In the genomic region with DNA sequence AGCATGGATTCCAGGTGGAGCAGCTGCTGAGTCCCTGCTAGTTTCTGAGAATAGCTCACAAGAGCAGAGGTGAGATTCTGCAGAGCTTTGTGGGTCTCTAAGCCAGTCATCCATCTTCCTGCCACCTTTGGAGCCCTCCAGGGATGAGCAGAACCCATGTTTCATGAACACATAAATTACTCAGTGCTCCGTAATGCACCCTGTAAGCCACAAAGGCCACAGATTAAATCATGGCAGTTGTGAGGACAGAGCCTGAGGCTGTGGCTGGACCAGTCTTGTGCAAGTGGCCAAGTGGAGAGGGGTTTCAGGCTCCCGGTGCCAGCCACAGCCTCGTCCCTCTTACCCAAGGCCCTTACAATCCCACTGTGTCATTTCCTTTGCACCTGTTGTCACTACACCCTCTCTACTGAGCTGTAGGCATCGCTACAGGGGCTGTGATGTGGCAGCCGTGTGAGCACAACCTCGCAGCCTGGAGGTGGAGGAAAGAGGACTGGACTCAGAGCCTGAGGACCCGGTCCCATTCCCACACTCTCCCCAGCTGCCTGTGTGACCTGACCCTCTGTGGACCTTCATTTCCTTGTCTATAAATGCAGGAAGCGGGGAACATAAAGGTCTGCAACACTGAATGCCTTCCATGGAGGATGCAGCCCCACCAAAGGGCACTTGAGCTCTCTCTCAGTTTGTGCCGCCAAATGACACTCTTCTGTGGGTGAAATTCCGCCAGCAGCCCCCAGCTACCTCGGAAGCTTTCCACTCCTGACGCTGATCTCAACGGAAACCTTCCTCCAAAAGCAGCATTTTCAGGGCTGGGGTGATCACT, we compare ENCODE assay signal across 32 cellular contexts.
A peak's percentile ranks its signal among the peaks of the same experiment; 100 is the strongest.
DNase-seq lines count a peak whose midpoint lies in the region; ATAC-seq and TF ChIP-seq lines count a peak whose summit lies in the region.
"Had no signal": no experiment of that assay in that cellular context is flagged by ENCODE, and none has a peak within 500 bp of the region (broad histone marks: within the 10 kb centered on the region; RNA-seq: fewer than 3 reads in every experiment).

No MANE protein-coding gene starts in this region.

- H3K36me3 ChIP-seq in DND-41 (ENCODE audit: insufficient read depth, low read length) (no peaks in the 10 kb centered on the region), GM23248 (ENCODE audit: low read depth) (no peaks in the 10 kb centered on the region)
- H3K36me3 ChIP-seq in naive thymus-derived CD4-positive, alpha-beta T cell (ENCODE audit: control insufficient read depth in 2 of 3, insufficient read depth in 3 of 3, low read length in 3 of 3), result no peaks in the 10 kb centered on the region
- H3K36me3 ChIP-seq: Peyer's patch, prostate gland, tibial artery had no signal

- H3K4me3 ChIP-seq in DND-41 (ENCODE audit: low read depth in 1 of 2, low read length in 2 of 2) (no peak overlapping the region), GM23248 (no peak overlapping the region)
- no peak overlapping the region for H3K4me3 ChIP-seq in naive thymus-derived CD4-positive, alpha-beta T cell (ENCODE audit: low read length)
- H3K4me3 ChIP-seq: Peyer's patch, prostate gland, SJCRH30, tibial artery had no signal

- no peak overlapping the region for H3K27ac Mint-ChIP-seq in natural killer cell treated with Interleukin-12 subunit alpha and Interleukin-12 subunit beta and Interleukin-15 and Interleukin-18, amount 100 ng/mL, for 72 hours
- no peak overlapping the region for H3K27ac Mint-ChIP-seq in naive thymus-derived CD4-positive, alpha-beta T cell
- H3K27ac Mint-ChIP-seq: activated naive CD8-positive, alpha-beta T cell; B cell; CD8-positive, alpha-beta memory T cell had no signal

- no peaks in the 10 kb centered on the region for H3K9me3 ChIP-seq in DND-41 (ENCODE audit: insufficient read depth, low read length, severe bottlenecking)
- H3K9me3 ChIP-seq in GM23248 (ENCODE audit: low read depth), result no peaks in the 10 kb centered on the region
- no peaks in the 10 kb centered on the region for H3K9me3 ChIP-seq in naive thymus-derived CD4-positive, alpha-beta T cell (ENCODE audit: control insufficient read depth in 2 of 3, low read length in 3 of 3)
- H3K9me3 ChIP-seq: prostate gland, SJCRH30 had no signal

- H3K9me3 Mint-ChIP-seq in natural killer cell treated with Interleukin-12 subunit alpha and Interleukin-12 subunit beta and Interleukin-15 and Interleukin-18, amount 100 ng/mL, for 72 hours, result no peaks in the 10 kb centered on the region
- H3K9me3 Mint-ChIP-seq in naive thymus-derived CD4-positive, alpha-beta T cell, result peaks cover 0 to 8% (median 2%) of the 10 kb centered on the region in 11 donors

- H3K27me3 Mint-ChIP-seq in natural killer cell treated with Interleukin-12 subunit alpha and Interleukin-12 subunit beta and Interleukin-15 and Interleukin-18, amount 100 ng/mL, for 72 hours, result no peaks in the 10 kb centered on the region
- peaks cover 0 to 7% (median 0%) of the 10 kb centered on the region in 5 donors for H3K27me3 Mint-ChIP-seq in naive thymus-derived CD4-positive, alpha-beta T cell
- H3K27me3 Mint-ChIP-seq: activated naive CD8-positive, alpha-beta T cell; B cell had no signal

- POLR2A ChIA-PET in naive thymus-derived CD4-positive, alpha-beta T cell (lab: Charles Lee), result no interaction called here

- intact Hi-C loops in naive thymus-derived CD4-positive, alpha-beta T cell (cut with micrococcal nuclease), result no loop called here

- ATAC-seq in DND-41 (ENCODE audit: insufficient read depth, low read depth) (peak; percentile 89), GM21619 (IDR thresholded peaks at IDR 0.05; ENCODE audit: unreplicated experiment) (no peak)
- peak; percentile 63 to 78 for ATAC-seq in natural killer cell treated with Interleukin-12 subunit alpha and Interleukin-12 subunit beta and Interleukin-15 and Interleukin-18, amount 100 ng/mL, for 72 hours
- ATAC-seq in naive thymus-derived CD4-positive, alpha-beta T cell, result no peak
- ATAC-seq: left ventricle myocardium superior, sciatic nerve had no signal

- H4K20me1 ChIP-seq in DND-41 (ENCODE audit: insufficient read depth, low read length) (no peaks in the 10 kb centered on the region), GM23248 (ENCODE audit: insufficient read depth) (no peaks in the 10 kb centered on the region)

- 43 to 46% methylated on average over 13 of the region's 13 CpGs for WGBS in GM23248 (ENCODE audit: low coverage in 1 of 2, low lambda C conversion rate in 2 of 2, missing lambda C conversion rate in 2 of 2), 2 experiments

- no peaks in the 10 kb centered on the region for H3K36me3 Mint-ChIP-seq in natural killer cell treated with Interleukin-12 subunit alpha and Interleukin-12 subunit beta and Interleukin-15 and Interleukin-18, amount 100 ng/mL, for 72 hours
- peaks cover 0 to 2% (median 0%) of the 10 kb centered on the region in 5 donors for H3K36me3 Mint-ChIP-seq in naive thymus-derived CD4-positive, alpha-beta T cell
- H3K36me3 Mint-ChIP-seq: activated naive CD8-positive, alpha-beta T cell had no signal

- in situ Hi-C loops in GM23248 (cut with MboI), result no loop called here

- no peaks in the 10 kb centered on the region; the same call in 1 of the 2 replicates for H3F3A ChIP-seq in GM23248 (ENCODE audit: insufficient read depth)

- peaks cover 0 to 26% of the 10 kb centered on the region in 2 donors for H3K4me1 Mint-ChIP-seq in natural killer cell treated with Interleukin-12 subunit alpha and Interleukin-12 subunit beta and Interleukin-15 and Interleukin-18, amount 100 ng/mL, for 72 hours (ENCODE audit: low read depth in 2 of 2)
- H3K4me1 Mint-ChIP-seq in naive thymus-derived CD4-positive, alpha-beta T cell, result peaks cover 0 to 26% (median 0%) of the 10 kb centered on the region in 7 donors
- H3K4me1 Mint-ChIP-seq: B cell; CD8-positive, alpha-beta memory T cell had no signal

- peaks cover 53% of the 10 kb centered on the region for H3K4me1 ChIP-seq in DND-41 (ENCODE audit: insufficient read depth, low read length)
- H3K4me1 ChIP-seq in GM23248 (ENCODE audit: insufficient read depth), result peaks cover 13% of the 10 kb centered on the region
- no peaks in the 10 kb centered on the region for H3K4me1 ChIP-seq in naive thymus-derived CD4-positive, alpha-beta T cell (ENCODE audit: control insufficient read depth in 2 of 2, insufficient read depth in 2 of 2, low read length in 2 of 2)
- H3K4me1 ChIP-seq: Peyer's patch, prostate gland, SJCRH30, tibial artery had no signal

- DNase-seq in DND-41 (peak; percentile 60), GM23248 (peak; percentile 23), RPMI7951 (ENCODE audit: low read depth) (peak; percentile 52), CD1c-positive myeloid dendritic cell (ENCODE audit: extremely low spot score) (no peak), inferior parietal cortex (ENCODE audit: extremely low spot score) (no peak)
- no peak for DNase-seq in natural killer cell treated with Interleukin-12 subunit alpha and Interleukin-12 subunit beta and Interleukin-15 and Interleukin-18, amount 100 ng/mL, for 72 hours (ENCODE audit: low spot score)
- no peak for DNase-seq in naive thymus-derived CD4-positive, alpha-beta T cell
- DNase-seq: ACHN; activated CD4-positive, alpha-beta T cell treated with anti-CD3 and anti-CD28 coated beads for 48 hours; activated effector memory CD4-positive, alpha-beta T cell treated with Interleukin-2 at 50 U/mL for 16 hours; anterior cingulate cortex; CD8-positive, alpha-beta memory T cell; DMS 273 treated with DMSO at 0.1 percent for 48 hours; effector CD4-positive, alpha-beta T cell; left ventricle myocardium superior; NCI-H1092 treated with DMSO at 0.1 percent for 48 hours; NCI-H187; NCI-H2171; NCI-H510A; occipital lobe; Peyer's patch; stimulated activated CD4-positive, alpha-beta T cell treated with anti-CD3 and anti-CD28 coated beads, Interleukin-4, amount 100 ng/mL, for 1 hour; SW 1271; T1000; tibial artery had no signal

- H3K9me2 ChIP-seq in GM23248 (ENCODE audit: insufficient read depth), result no peaks in the 10 kb centered on the region

- H3K27ac ChIP-seq in DND-41 (ENCODE audit: low read length) (peak overlapping the region; percentile 73), GM23248 (no peak overlapping the region)
- no peak overlapping the region for H3K27ac ChIP-seq in naive thymus-derived CD4-positive, alpha-beta T cell (ENCODE audit: low read depth, low read length)
- H3K27ac ChIP-seq: Peyer's patch, prostate gland, SJCRH30, tibial artery, VCaP had no signal

- peak overlapping the region; percentile 26 for H3K9ac ChIP-seq in DND-41 (ENCODE audit: low read depth, low read length)
- no peak overlapping the region for H3K9ac ChIP-seq in GM23248

- no peaks in the 10 kb centered on the region for H3K27me3 ChIP-seq in DND-41 (ENCODE audit: insufficient read depth, low read length, poor library complexity)
- peaks cover 20% of the 10 kb centered on the region for H3K27me3 ChIP-seq in GM23248 (replicated peaks; ENCODE audit: insufficient read depth)
- H3K27me3 ChIP-seq in naive thymus-derived CD4-positive, alpha-beta T cell (ENCODE audit: control insufficient read depth in 2 of 2, insufficient read depth in 2 of 2, low read length in 2 of 2), result no peaks in the 10 kb centered on the region
- H3K27me3 ChIP-seq: Peyer's patch, tibial artery had no signal

- H3K4me3 Mint-ChIP-seq in natural killer cell treated with Interleukin-12 subunit alpha and Interleukin-12 subunit beta and Interleukin-15 and Interleukin-18, amount 100 ng/mL, for 72 hours, result no peak overlapping the region
- no peak overlapping the region for H3K4me3 Mint-ChIP-seq in naive thymus-derived CD4-positive, alpha-beta T cell
- H3K4me3 Mint-ChIP-seq: activated naive CD8-positive, alpha-beta T cell; B cell; CD8-positive, alpha-beta memory T cell had no signal

- H2AFZ ChIP-seq in DND-41 (ENCODE audit: low read depth, low read length), result peak overlapping the region; percentile 35
- no peak overlapping the region for H2AFZ ChIP-seq in GM23248

- TF ChIP-seq CTCF in DND-41 (IDR thresholded peaks at IDR 0.05; ENCODE audit: borderline replicate concordance, extremely low read depth, low read length, poor library complexity, severe bottlenecking), result no peak

- CTCF ChIA-PET in naive thymus-derived CD4-positive, alpha-beta T cell (lab: Charles Lee), result no interaction called here

- H3K4me2 ChIP-seq in DND-41 (ENCODE audit: insufficient read depth, low read length) (peak overlapping the region; percentile 13; the same call in 1 of the 2 replicates), GM23248 (ENCODE audit: unreplicated experiment) (no peak overlapping the region)

- H3K79me2 ChIP-seq in DND-41 (ENCODE audit: insufficient read depth, low read length), result no peaks in the 10 kb centered on the region
- H3K79me2 ChIP-seq in GM23248 (ENCODE audit: insufficient read depth), result no peaks in the 10 kb centered on the region

Comparison
In these comparisons a context has a peak if more than half of its experiments do, and no peak if none do; other contexts are left out.
1. ATAC-seq: peak in DND-41 (single experiment) and natural killer cell treated with Interleukin-12 subunit alpha and Interleukin-12 subunit beta and Interleukin-15 and Interleukin-18, amount 100 ng/mL, for 72 hours (2 of 2); none in GM21619 (single experiment) and naive thymus-derived CD4-positive, alpha-beta T cell (single experiment).
2. DNase-seq: peak in DND-41 (single experiment), GM23248 (single experiment) and RPMI7951 (single experiment); none in natural killer cell treated with Interleukin-12 subunit alpha and Interleukin-12 subunit beta and Interleukin-15 and Interleukin-18, amount 100 ng/mL, for 72 hours (single experiment), CD1c-positive myeloid dendritic cell (single experiment), inferior parietal cortex (single experiment) and naive thymus-derived CD4-positive, alpha-beta T cell (0 of 9).